ENCODE assay signal across 8 cellular contexts in the genomic region with DNA sequence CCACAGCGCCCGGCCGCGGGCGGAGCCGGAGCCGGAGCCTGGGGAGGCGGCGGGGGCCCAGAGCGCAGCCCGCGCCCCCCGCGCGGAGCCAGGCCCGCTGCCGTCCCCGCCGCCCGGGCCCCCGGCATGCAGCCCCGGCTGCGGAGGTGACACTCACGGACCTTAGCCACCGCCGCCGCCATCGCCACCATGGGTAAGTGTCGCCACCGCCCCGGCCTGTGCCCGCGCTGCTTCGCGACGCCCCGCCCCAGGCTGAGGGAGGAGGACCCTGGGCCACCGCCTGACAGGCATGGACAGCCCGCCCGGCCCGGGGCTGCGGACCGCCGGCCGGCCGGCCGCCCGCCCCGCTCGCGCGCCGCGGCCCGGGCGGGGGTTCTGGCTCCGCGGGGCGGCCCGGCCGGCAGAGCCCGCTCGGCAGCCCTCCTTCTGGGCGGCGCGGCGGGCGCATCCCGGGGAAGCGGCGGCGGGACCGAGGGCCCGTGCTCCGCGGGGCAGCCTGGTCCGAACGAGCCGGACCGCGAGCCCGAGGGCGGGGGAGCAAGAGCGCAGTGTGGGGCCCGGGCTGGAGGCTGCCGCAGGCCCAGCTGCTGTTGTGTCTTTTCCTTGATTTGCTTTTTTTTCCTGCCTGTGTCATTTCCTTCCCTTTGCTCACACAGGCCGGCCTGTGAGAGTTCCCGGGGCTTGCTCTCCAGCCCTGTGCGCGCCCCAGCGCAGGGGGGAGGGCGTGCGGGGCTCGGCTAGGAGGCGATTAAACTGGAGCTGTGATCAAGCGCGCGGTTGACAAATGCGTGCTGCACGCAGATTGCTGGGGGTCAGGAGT. TPM values are rescaled to one million over a fixed set of nuclear protein-coding genes. Genes with fewer than 3 reads are reported as not detected.
A peak's percentile ranks its signal among the peaks of the same experiment; 100 is the strongest.
DNase-seq lines count a peak whose midpoint lies in the region; ATAC-seq, FAIRE-seq and TF ChIP-seq lines count a peak whose summit lies in the region.

No MANE protein-coding gene starts in this region.

- H4K20me1 ChIP-seq in SU-DHL-6 (ENCODE audit: low read depth, low read length) = peaks cover 17% of the 10 kb centered on the region

- H3K27ac ChIP-seq in SU-DHL-6 (ENCODE audit: low read depth, low read length) = peak overlapping the region; percentile 48; the same call in 1 of the 2 replicates
- H3K27ac ChIP-seq in pancreas = peak overlapping the region; percentile 43 to 82 (median 74)
- peak overlapping the region; percentile 90 for H3K27ac ChIP-seq in vagina

- H3K36me3 ChIP-seq in SU-DHL-6 (ENCODE audit: low read length) (no peaks in the 10 kb centered on the region), adipocyte (ENCODE audit: control insufficient read depth, insufficient read depth, low read length, severe bottlenecking) (no peaks in the 10 kb centered on the region), pancreas (no peaks in the 10 kb centered on the region), vagina (no peaks in the 10 kb centered on the region)

- H3K9me3 ChIP-seq in SU-DHL-6 (ENCODE audit: insufficient read depth, low read length) (no peaks in the 10 kb centered on the region), adipocyte (ENCODE audit: control insufficient read depth, low read length) (no peaks in the 10 kb centered on the region), pancreas (no peaks in the 10 kb centered on the region), vagina (no peaks in the 10 kb centered on the region)

- H3K4me3 ChIP-seq in SU-DHL-6 (ENCODE audit: insufficient read depth, low read length, poor library complexity, severe bottlenecking) = peak overlapping the region; percentile 76
- peak overlapping the region; percentile 94 for H3K4me3 ChIP-seq in adipocyte (ENCODE audit: low read length)
- peak overlapping the region; percentile 49 to 71 (median 62) for H3K4me3 ChIP-seq in pancreas
- peak overlapping the region; percentile 60 to 65 for H3K4me3 ChIP-seq in vagina

- peaks cover 18% of the 10 kb centered on the region; the same call in 1 of the 2 replicates for H3F3A ChIP-seq in SU-DHL-6 (ENCODE audit: insufficient read depth)

- ATAC-seq in GM21526 (IDR thresholded peaks at IDR 0.05; ENCODE audit: low FRiP score, unreplicated experiment) (peak; percentile 26), pancreas (peak; percentile 15 to 39 (median 19))

- peaks cover 22% of the 10 kb centered on the region for H3K79me2 ChIP-seq in SU-DHL-6 (ENCODE audit: insufficient read depth, low read length)

- peak overlapping the region; percentile 70 for H3K9ac ChIP-seq in SU-DHL-6 (ENCODE audit: low read length)
- H3K9ac ChIP-seq in adipocyte (ENCODE audit: low read length) = peak overlapping the region; percentile 90

- H3K27me3 ChIP-seq in SU-DHL-6 (ENCODE audit: low read length) (no peaks in the 10 kb centered on the region), adipocyte (replicated peaks; ENCODE audit: control insufficient read depth, insufficient read depth, low read length) (no peaks in the 10 kb centered on the region), pancreas (no peaks in the 10 kb centered on the region), vagina (no peaks in the 10 kb centered on the region)

- no peaks in the 10 kb centered on the region for H3K9me2 ChIP-seq in SU-DHL-6 (replicated peaks; ENCODE audit: insufficient read depth, low read length)

- TF ChIP-seq CTCF in SU-DHL-6 (IDR thresholded peaks at IDR 0.05; ENCODE audit: insufficient read depth, low read length, poor library complexity, severe bottlenecking) (no peak), pancreas (IDR thresholded peaks at IDR 0.05) (no peak), vagina (IDR thresholded peaks at IDR 0.05) (no peak)

- peak overlapping the region; percentile 80 for H3K4me2 ChIP-seq in SU-DHL-6 (ENCODE audit: low read depth, low read length, poor library complexity, severe bottlenecking)

- DNase-seq in DMS 273 (lab: John Stamatoyannopoulos, UW; ENCODE audit: unreplicated experiment) = peak; percentile 88
- peak; percentile 79 for DNase-seq in HuH-7.5 (ENCODE audit: low spot score)
- peak; percentile 81 for DNase-seq in adipocyte (ENCODE audit: low read depth)
- peak; percentile 87 for DNase-seq in cardiac septum (ENCODE audit: low spot score)
- peak; percentile 73 to 93 (median 83) for DNase-seq in pancreas
- no peak for DNase-seq in vagina (ENCODE audit: extremely low spot score in 2 of 2)

- 0% methylated on average over 59 to 100 of the region's 100 CpGs for WGBS in pancreas, 2 donors

- H3K4me1 ChIP-seq in adipocyte (ENCODE audit: control insufficient read depth, insufficient read depth, low read length) = peaks cover 34% of the 10 kb centered on the region
- peaks cover 0 to 31% (median 29%) of the 10 kb centered on the region in 3 donors for H3K4me1 ChIP-seq in pancreas
- peaks cover 51% of the 10 kb centered on the region for H3K4me1 ChIP-seq in vagina

- intact Hi-C loops in cardiac septum (cut with DNase I) = loop anchor here (5.0 kb wide), 2 partner anchors 75 to 150 kb away; a partner anchor contains a TSS
- intact Hi-C loops in pancreas (cut with DNase I) = no loop called here
- intact Hi-C loops in vagina (cut with DNase I) = no loop called here

- H2AFZ ChIP-seq in SU-DHL-6 (ENCODE audit: low read depth, low read length, severe bottlenecking) = peak overlapping the region; percentile 31

- no peak for TF ChIP-seq POLR2A in vagina (IDR thresholded peaks at IDR 0.05)

- no peak for FAIRE-seq in pancreas (lab: Jason Lieb, UNC)

RNA-seq across cellular contexts. Expression of a gene that starts 0.6 kb away (rescaled TPM):
- total RNA-seq in cardiac septum = 101 TPM
- 10 to 100 TPM in 3 of 6 donors, 1 to 10 TPM in 3; 8.4 to 21.9 (median 9.9) TPM for total RNA-seq in pancreas
- 10 to 100 TPM; 13.4 to 16.9 TPM for polyA plus RNA-seq in pancreas
- 35.4 TPM for total RNA-seq in vagina

RNA-seq across cellular contexts. Expression of a gene that starts 22.1 kb away (rescaled TPM):
- total RNA-seq in cardiac septum = 39.4 TPM
- total RNA-seq in pancreas = 10 to 100 TPM in 1 of 6 donors, 1 to 10 TPM in 5; 5.6 to 10.5 (median 7.6) TPM
- polyA plus RNA-seq in pancreas = 10 to 100 TPM in 1 of 2 donors, 1 to 10 TPM in 1; 9.5 to 11.6 TPM
- total RNA-seq in vagina = 20.9 TPM

Comparison
In these comparisons a context has a peak if more than half of its experiments do, and no peak if none do; other contexts are left out.
1. DNase-seq: peak in DMS 273 (single experiment), HuH-7.5 (single experiment), adipocyte (single experiment), cardiac septum (single experiment) and pancreas (6 of 6); none in vagina (0 of 2).
2. Peak in every context shown above with its lines, with median percentiles within 50 percentile points of each other: H3K27ac ChIP-seq and H3K4me3 ChIP-seq.